In the genomic region with DNA sequence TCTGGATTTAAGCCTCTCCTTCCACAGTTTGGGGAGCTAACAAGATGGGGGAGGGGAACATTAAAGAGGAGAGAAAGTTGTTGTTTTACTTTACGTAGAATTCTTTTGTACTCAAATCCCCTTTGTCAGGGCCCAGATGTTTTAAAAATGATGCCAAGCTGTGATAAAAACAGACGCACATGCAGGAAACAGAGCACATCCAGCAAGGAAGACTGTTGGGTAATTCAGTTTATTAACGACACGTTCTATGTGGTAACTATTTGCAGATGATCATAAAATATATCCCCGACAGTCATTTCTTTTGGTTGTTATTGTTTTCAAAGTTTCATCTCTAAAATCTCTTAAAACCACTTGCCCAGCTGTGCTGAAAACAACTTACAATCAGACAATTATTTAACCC, we compare ENCODE assay signal across 20 cellular contexts.
DNase-seq lines count a peak whose midpoint lies in the region; ATAC-seq, FAIRE-seq and TF ChIP-seq lines count a peak whose summit lies in the region.
"Had no signal": no experiment of that assay in that cellular context is flagged by ENCODE, and none has a peak within 500 bp of the region (broad histone marks: within the 10 kb centered on the region; RNA-seq: fewer than 3 reads in every experiment).

No MANE protein-coding gene starts in this region.

- H3K4me2 ChIP-seq in hepatocyte, result no peak overlapping the region

- CTCF ChIA-PET in BJ (lab: Yijun Ruan, JAX) (interaction anchor here (0.6 to 1.5 kb wide), 2 partner anchors 12 to 26 kb away, joined by 3 to 4 read pairs; no protein-coding TSS in a partner anchor), T-cell (lab: Charles Lee) (no interaction called here)

- H3K9me3 ChIP-seq in hepatocyte (ENCODE audit: low read depth), result no peaks in the 10 kb centered on the region
- no peaks in the 10 kb centered on the region for H3K9me3 ChIP-seq in Peyer's patch

- no peak overlapping the region for H2AFZ ChIP-seq in hepatocyte

- peak; percentile 94 for FAIRE-seq in endometrium (lab: Jason Lieb, UNC)
- FAIRE-seq: A204.1 had no signal

- no peak overlapping the region for H3K27ac Mint-ChIP-seq in T-cell

- no peaks in the 10 kb centered on the region for H3K79me2 ChIP-seq in hepatocyte

- H3K36me3 ChIP-seq in BJ (ENCODE audit: control insufficient read depth, insufficient read depth, low read length), result no peaks in the 10 kb centered on the region
- H3K36me3 ChIP-seq in hepatocyte (replicated peaks; ENCODE audit: insufficient read depth, low read depth), result no peaks in the 10 kb centered on the region
- H3K36me3 ChIP-seq in Peyer's patch, result no peaks in the 10 kb centered on the region

- POLR2A ChIA-PET in BJ (lab: Charles Lee) (no interaction called here), T-cell (lab: Charles Lee) (no interaction called here)

- H3K27ac ChIP-seq in hepatocyte, result peak overlapping the region; percentile 41
- no peak overlapping the region for H3K27ac ChIP-seq in Peyer's patch
- H3K27ac ChIP-seq: C4-2B, SK-N-MC had no signal

- H3K9me2 ChIP-seq in hepatocyte (replicated peaks; ENCODE audit: insufficient read depth), result no peaks in the 10 kb centered on the region

- H3K4me1 Mint-ChIP-seq in T-cell, result peaks cover 39 to 59% (median 45%) of the 10 kb centered on the region in 3 donors

- ATAC-seq in HG03159 (IDR thresholded peaks at IDR 0.05; ENCODE audit: unreplicated experiment) (no peak), HG03097 (IDR thresholded peaks at IDR 0.05; ENCODE audit: low FRiP score, unreplicated experiment) (no peak), T-cell (replicated peaks in 1 of 4) (no peak)

- TF ChIP-seq CTCF in BJ (IDR thresholded peaks at IDR 0.05; ENCODE audit: insufficient read depth, low read depth, low read length) (no peak), hepatocyte (IDR thresholded peaks at IDR 0.05; ENCODE audit: poor library complexity) (no peak), Peyer's patch (IDR thresholded peaks at IDR 0.05) (no peak)

- H3K27me3 Mint-ChIP-seq in T-cell, result no peaks in the 10 kb centered on the region

- H3K9me3 Mint-ChIP-seq in T-cell, result peaks cover 7 to 14% (median 13%) of the 10 kb centered on the region in 3 donors

- no peak overlapping the region for H3K4me3 Mint-ChIP-seq in T-cell

- H3K4me3 ChIP-seq in BJ (ENCODE audit: low read depth, low read length) (no peak overlapping the region), hepatocyte (no peak overlapping the region), Peyer's patch (no peak overlapping the region)
- H3K4me3 ChIP-seq: SK-N-MC had no signal

- no peaks in the 10 kb centered on the region for H3K4me1 ChIP-seq in hepatocyte (ENCODE audit: insufficient read depth)
- no peaks in the 10 kb centered on the region for H3K4me1 ChIP-seq in Peyer's patch
- H3K4me1 ChIP-seq: Caco-2 had no signal

- H4K20me1 ChIP-seq in hepatocyte (ENCODE audit: insufficient read depth, poor library complexity, severe bottlenecking), result no peaks in the 10 kb centered on the region

- DNase-seq in BJ (ENCODE audit: low read depth) (peak; percentile 59), GM03348 (ENCODE audit: low spot score) (peak; percentile 38), hepatocyte (ENCODE audit: low spot score) (no peak), T-cell (no peak), Peyer's patch (no peak)
- DNase-seq: Caco-2; H7; KBM-7; NCI-H1105 treated with DMSO at 0.1 percent for 48 hours; NCI-H1694; NCI-H510A; NCI-H748 treated with DMSO at 0.1 percent for 48 hours; NK-92 treated with Interleukin-12 subunit alpha and Interleukin-12 subunit beta, amount 100 ng/mL, for 24 hours; SHP77 had no signal

- WGBS in hepatocyte (ENCODE audit: low lambda C conversion rate, missing lambda C conversion rate), result 43% methylated on average over 5 of the region's 5 CpGs

- no peak for TF ChIP-seq POLR2A in Peyer's patch (IDR thresholded peaks at IDR 0.05)

- H3K36me3 Mint-ChIP-seq in T-cell, result peaks cover 5% of the 10 kb centered on the region

- H3K27me3 ChIP-seq in BJ (ENCODE audit: control insufficient read depth, insufficient read depth, low read length) (no peaks in the 10 kb centered on the region), hepatocyte (no peaks in the 10 kb centered on the region), Peyer's patch (no peaks in the 10 kb centered on the region)

Comparison
In these comparisons a context has a peak if more than half of its experiments do, and no peak if none do; other contexts are left out.
1. DNase-seq: peak in BJ (single experiment) and GM03348 (single experiment); none in hepatocyte (single experiment), T-cell (0 of 34) and Peyer's patch (0 of 3).